Comparison of ENCODE assay signal across 8 cellular contexts in genomic region chr1:161045749-161046573, GRCh38. TPM values are rescaled to one million over a fixed set of nuclear protein-coding genes. Genes with fewer than 3 reads are reported as not detected.
DNase-seq lines count a peak whose midpoint lies in the region; TF ChIP-seq lines count a peak whose summit lies in the region.

Gene USF1 (minus strand): TSS chr1:161045977. CDS start chr1:161043275, 2,702 bp downstream.

- peak within 1 kb of the TSS; percentile 92 for H3K4me3 Mint-ChIP-seq in HFFc6
- H3K4me3 Mint-ChIP-seq in activated naive CD4-positive, alpha-beta T cell treated with anti-CD3 and anti-CD28 coated beads, Interleukin-2, amount 10 ng/mL, durations not matched to agents 7 days and 5 days: peak within 1 kb of the TSS; percentile 86

- TF ChIP-seq CTCF in HFFc6 (IDR thresholded peaks at IDR 0.05): no peak
- TF ChIP-seq CTCF in NB4 (IDR thresholded peaks at IDR 0.05; ENCODE audit: low read depth, low read length): no peak
- TF ChIP-seq CTCF in suprapubic skin (IDR thresholded peaks at IDR 0.05): no peak

- H3K4me1 Mint-ChIP-seq in HFFc6 (ENCODE audit: low read depth): peaks cover 25% of the 10 kb centered on the region
- H3K4me1 Mint-ChIP-seq in activated naive CD4-positive, alpha-beta T cell treated with anti-CD3 and anti-CD28 coated beads, Interleukin-2, amount 10 ng/mL, durations not matched to agents 7 days and 5 days: peaks cover 57% of the 10 kb centered on the region

- no peak for TF ChIP-seq EP300 in suprapubic skin (IDR thresholded peaks at IDR 0.05)

- H3K27me3 Mint-ChIP-seq in HFFc6 (ENCODE audit: insufficient read depth): peaks cover 10% of the 10 kb centered on the region
- H3K27me3 Mint-ChIP-seq in activated naive CD4-positive, alpha-beta T cell treated with anti-CD3 and anti-CD28 coated beads, Interleukin-2, amount 10 ng/mL, durations not matched to agents 7 days and 5 days: no peaks in the 10 kb centered on the region

- CTCF ChIA-PET in activated naive CD4-positive, alpha-beta T cell treated with anti-CD3 and anti-CD28 coated beads, Interleukin-2, amount 10 ng/mL, durations not matched to agents 7 days and 5 days (lab: Charles Lee): interaction anchor here (0.5 to 4.8 kb wide), 7 partner anchors 12 to 92 kb away, joined by 3 to 35 read pairs (median 4); partner anchors contain the start of genes ARHGAP30 and KLHDC9

- H3K4me1 ChIP-seq in suprapubic skin: peaks cover 26% of the 10 kb centered on the region

- H3K36me3 ChIP-seq in SK-N-MC (ENCODE audit: insufficient read depth, low read length): peaks cover 22% of the 10 kb centered on the region
- H3K36me3 ChIP-seq in suprapubic skin: peaks cover 31% of the 10 kb centered on the region

- peak within 1 kb of the TSS; percentile 78 for H3K4me3 ChIP-seq in NB4 (ENCODE audit: low read depth, low read length)
- H3K4me3 ChIP-seq in SK-N-MC: peak within 1 kb of the TSS; percentile 80
- peak within 1 kb of the TSS; percentile 87 for H3K4me3 ChIP-seq in suprapubic skin

- peak within 1 kb of the TSS; percentile 85 for H3K9ac ChIP-seq in SK-N-MC (ENCODE audit: insufficient read length)

- DNase-seq in GM03348 (ENCODE audit: low spot score): peak; percentile 96
- DNase-seq in HFFc6: peak; percentile 92
- peak; percentile 96 for DNase-seq in NB4 (ENCODE audit: low read depth)
- peak; percentile 85 for DNase-seq in SK-N-MC (ENCODE audit: low read depth, low spot score)
- peak; percentile 94 for DNase-seq in activated naive CD4-positive, alpha-beta T cell treated with anti-CD3 and anti-CD28 coated beads, Interleukin-2, amount 10 ng/mL, durations not matched to agents 7 days and 5 days
- peak; percentile 91 for DNase-seq in germinal center (ENCODE audit: low spot score)
- DNase-seq in nucleus accumbens (lab: John Stamatoyannopoulos, UW): peak in 55 of 56 donors; percentile 40 to 95 (median 89)
- peak; percentile 96 to 97 for DNase-seq in suprapubic skin (ENCODE audit: low spot score in 2 of 2)

- WGBS in suprapubic skin: 0% methylated on average over 29 of the region's 29 CpGs

- H3K27ac ChIP-seq in SK-N-MC (peak within 1 kb of the TSS; percentile 95), suprapubic skin (peak within 1 kb of the TSS; percentile 95)

- no peaks in the 10 kb centered on the region for H3K27me3 ChIP-seq in suprapubic skin

- H3K27ac Mint-ChIP-seq in HFFc6: peak within 1 kb of the TSS; percentile 98
- peak within 1 kb of the TSS; percentile 97 for H3K27ac Mint-ChIP-seq in activated naive CD4-positive, alpha-beta T cell treated with anti-CD3 and anti-CD28 coated beads, Interleukin-2, amount 10 ng/mL, durations not matched to agents 7 days and 5 days

- TF ChIP-seq POLR2A in NB4 (IDR thresholded peaks at IDR 0.05; ENCODE audit: extremely low read depth, insufficient read length) (peak; percentile 76), suprapubic skin (IDR thresholded peaks at IDR 0.05) (peak; percentile 25 to 61)

- H3K9me3 ChIP-seq in SK-N-MC (ENCODE audit: low read depth, low read length) (no peaks in the 10 kb centered on the region), suprapubic skin (no peaks in the 10 kb centered on the region)

- H3K36me3 Mint-ChIP-seq in HFFc6 (ENCODE audit: low read depth): peaks cover 33% of the 10 kb centered on the region
- H3K36me3 Mint-ChIP-seq in activated naive CD4-positive, alpha-beta T cell treated with anti-CD3 and anti-CD28 coated beads, Interleukin-2, amount 10 ng/mL, durations not matched to agents 7 days and 5 days: peaks cover 79% of the 10 kb centered on the region

- H3K9me3 Mint-ChIP-seq in HFFc6: peaks cover 29% of the 10 kb centered on the region
- no peaks in the 10 kb centered on the region for H3K9me3 Mint-ChIP-seq in activated naive CD4-positive, alpha-beta T cell treated with anti-CD3 and anti-CD28 coated beads, Interleukin-2, amount 10 ng/mL, durations not matched to agents 7 days and 5 days

RNA-seq across cellular contexts. Expression of gene USF1, which starts in this region (rescaled TPM):
- 10 to 100 TPM; 31.2 to 38.0 (median 33.4) TPM for total RNA-seq in HFFc6 (2021; fragmentation: NEBNext Ultra II Directional; extraction: Animal tissue kit (Norgen Biotek cat#: 25700))
- total RNA-seq in suprapubic skin: 10 to 100 TPM; 33.9 to 88.7 (median 43.7) TPM

Comparison
In these comparisons a context has a peak if more than half of its experiments do, and no peak if none do; other contexts are left out.
1. Peak in every context shown above with its lines: DNase-seq, H3K4me3 ChIP-seq and H3K27ac ChIP-seq.